In genomic region chr12:64860446-64860998, GRCh38 we compare ENCODE assay signal across 23 cellular contexts. TPM values are rescaled to one million over a fixed set of nuclear protein-coding genes. Genes with fewer than 3 reads are reported as not detected.
A peak's percentile ranks its signal among the peaks of the same experiment; 100 is the strongest.
DNase-seq lines count a peak whose midpoint lies in the region; ATAC-seq and TF ChIP-seq lines count a peak whose summit lies in the region.
"Had no signal": no experiment of that assay in that cellular context is flagged by ENCODE, and none has a peak within 500 bp of the region (broad histone marks: within the 10 kb centered on the region; RNA-seq: fewer than 3 reads in every experiment).

No MANE protein-coding gene starts in this region.

- no peak for TF ChIP-seq RAD21 in neural cell (conservative IDR thresholded peaks at IDR 0.05)

- H3K9ac ChIP-seq in KMS-11 (no peak overlapping the region), neural cell (ENCODE audit: low read length) (no peak overlapping the region)
- H3K9ac ChIP-seq: BLaER1 treated with 17β-estradiol and CSF1 and Interleukin-3, amounts not matched to agents 10 nM and 100 nM had no signal

- no peak overlapping the region for H3K4me3 ChIP-seq in KMS-11 (IDR thresholded peaks at IDR 0.05; ENCODE audit: insufficient read depth, low read depth, low read length)
- H3K4me3 ChIP-seq in neural cell (ENCODE audit: low read length), result no peak overlapping the region
- H3K4me3 ChIP-seq: A549; BLaER1 treated with 17β-estradiol and CSF1 and Interleukin-3, amounts not matched to agents 10 nM and 100 nM; GM23338 had no signal

- H3K79me2 ChIP-seq in KMS-11 (ENCODE audit: insufficient read depth, low read depth) (no peaks in the 10 kb centered on the region), neural cell (replicated peaks; ENCODE audit: insufficient read depth, low read length) (no peaks in the 10 kb centered on the region)

- no peaks in the 10 kb centered on the region for H3K9me2 ChIP-seq in neural cell (ENCODE audit: insufficient read depth, low read length)

- H3K27ac ChIP-seq in KMS-11 (peak overlapping the region; percentile 9; the same call in 1 of the 2 replicates), neural cell (ENCODE audit: low read length) (no peak overlapping the region)
- H3K27ac ChIP-seq: A549; BLaER1 treated with 17β-estradiol and CSF1 and Interleukin-3, amounts not matched to agents 10 nM and 100 nM had no signal

- no peak for ATAC-seq in activated T-cell treated with anti-CD3 and anti-CD28 coated beads, Interleukin-2, amount 50 U/mL, for 72 hours (replicated peaks in 1 of 2)
- peak; percentile 88 for ATAC-seq in activated naive CD8-positive, alpha-beta T cell treated with anti-CD3 and anti-CD28 coated beads, Interleukin-2, amount 50 U/mL, for 24 hours
- ATAC-seq: A549, GM23338, HCT116 had no signal

- TF ChIP-seq CTCF in KMS-11 (conservative IDR thresholded peaks at IDR 0.05; ENCODE audit: low read depth, low read length) (no peak), neural cell (IDR thresholded peaks at IDR 0.05; ENCODE audit: poor library complexity, severe bottlenecking) (no peak)

- H3K4me1 Mint-ChIP-seq in activated T-cell treated with anti-CD3 and anti-CD28 coated beads, Interleukin-2, amount 50 U/mL, for 24 hours (ENCODE audit: low read depth), result peaks cover 8% of the 10 kb centered on the region
- H3K4me1 Mint-ChIP-seq in activated T-cell treated with anti-CD3 and anti-CD28 coated beads, Interleukin-2, amount 50 U/mL, for 72 hours (ENCODE audit: low read depth), result no peaks in the 10 kb centered on the region
- H3K4me1 Mint-ChIP-seq in activated naive CD8-positive, alpha-beta T cell treated with anti-CD3 and anti-CD28 coated beads, Interleukin-2, amount 50 U/mL, for 24 hours, result peaks cover 14% of the 10 kb centered on the region
- peaks cover 2% of the 10 kb centered on the region for H3K4me1 Mint-ChIP-seq in activated T-helper 2 cell treated with anti-CD3 and anti-CD28 coated beads, Interferon-gamma antibody, Interleukin-2, Interleukin-4, amounts not matched to agents 10 μg/mL and 5 μg/mL and 100 μg/mL, durations not matched to agents 14 hours and 24 hours and 36 hours (ENCODE audit: low read depth)
- H3K4me1 Mint-ChIP-seq: CD14-positive monocyte; CD8-positive, alpha-beta memory T cell had no signal

- DNase-seq in activated T-cell treated with anti-CD3 and anti-CD28 coated beads, Interleukin-2, amount 50 U/mL, for 24 hours, result no peak
- DNase-seq in activated T-cell treated with anti-CD3 and anti-CD28 coated beads, Interleukin-2, amount 50 U/mL, for 72 hours, result no peak
- no peak for DNase-seq in activated naive CD8-positive, alpha-beta T cell treated with anti-CD3 and anti-CD28 coated beads, Interleukin-2, amount 50 U/mL, for 24 hours
- no peak for DNase-seq in OCI-M1 (lab: John Stamatoyannopoulos, UW)
- DNase-seq in activated T-helper 2 cell treated with anti-CD3 and anti-CD28 coated beads, Interferon-gamma antibody, Interleukin-2, Interleukin-4, amounts not matched to agents 10 μg/mL and 5 μg/mL and 100 μg/mL, durations not matched to agents 14 hours and 24 hours and 36 hours (ENCODE audit: low spot score), result no peak
- DNase-seq: 8988T; ACHN; AML-193; BE2C; CD4-positive, alpha-beta T cell; CD8-positive, alpha-beta memory T cell; DMS 273 treated with DMSO at 0.1 percent for 48 hours; DMS79; EL; GDM1; H9 had no signal

- H3K4me2 ChIP-seq in KMS-11 (peak overlapping the region; percentile 10; the same call in 1 of the 2 replicates), neural cell (ENCODE audit: low read length) (no peak overlapping the region)
- H3K4me2 ChIP-seq: A549; BLaER1 treated with 17β-estradiol and CSF1 and Interleukin-3, amounts not matched to agents 10 nM and 100 nM; GM23338 had no signal

- H2AFZ ChIP-seq in KMS-11 (ENCODE audit: low read depth) (no peak overlapping the region), neural cell (ENCODE audit: low read depth, low read length) (no peak overlapping the region)
- H2AFZ ChIP-seq: GM23338 had no signal

- H3K27me3 Mint-ChIP-seq in activated T-cell treated with anti-CD3 and anti-CD28 coated beads, Interleukin-2, amount 50 U/mL, for 24 hours, result peaks cover 29% of the 10 kb centered on the region
- peaks cover 19% of the 10 kb centered on the region for H3K27me3 Mint-ChIP-seq in activated T-cell treated with anti-CD3 and anti-CD28 coated beads, Interleukin-2, amount 50 U/mL, for 72 hours (ENCODE audit: low read depth)
- peaks cover 11% of the 10 kb centered on the region for H3K27me3 Mint-ChIP-seq in activated naive CD8-positive, alpha-beta T cell treated with anti-CD3 and anti-CD28 coated beads, Interleukin-2, amount 50 U/mL, for 24 hours
- H3K27me3 Mint-ChIP-seq in activated T-helper 2 cell treated with anti-CD3 and anti-CD28 coated beads, Interferon-gamma antibody, Interleukin-2, Interleukin-4, amounts not matched to agents 10 μg/mL and 5 μg/mL and 100 μg/mL, durations not matched to agents 14 hours and 24 hours and 36 hours (ENCODE audit: low read depth), result peaks cover 11% of the 10 kb centered on the region

- H3K4me1 ChIP-seq in KMS-11 (ENCODE audit: low read depth, poor library complexity, severe bottlenecking), result peaks cover 29% of the 10 kb centered on the region
- H3K4me1 ChIP-seq: A549; BE2C; BLaER1 treated with 17β-estradiol and CSF1 and Interleukin-3, amounts not matched to agents 10 nM and 100 nM had no signal

- no peaks in the 10 kb centered on the region for H3K9me3 Mint-ChIP-seq in activated T-cell treated with anti-CD3 and anti-CD28 coated beads, Interleukin-2, amount 50 U/mL, for 24 hours
- no peaks in the 10 kb centered on the region for H3K9me3 Mint-ChIP-seq in activated T-cell treated with anti-CD3 and anti-CD28 coated beads, Interleukin-2, amount 50 U/mL, for 72 hours
- no peaks in the 10 kb centered on the region for H3K9me3 Mint-ChIP-seq in activated naive CD8-positive, alpha-beta T cell treated with anti-CD3 and anti-CD28 coated beads, Interleukin-2, amount 50 U/mL, for 24 hours
- no peaks in the 10 kb centered on the region for H3K9me3 Mint-ChIP-seq in activated T-helper 2 cell treated with anti-CD3 and anti-CD28 coated beads, Interferon-gamma antibody, Interleukin-2, Interleukin-4, amounts not matched to agents 10 μg/mL and 5 μg/mL and 100 μg/mL, durations not matched to agents 14 hours and 24 hours and 36 hours
- H3K9me3 Mint-ChIP-seq: CD4-positive, alpha-beta T cell; CD8-positive, alpha-beta memory T cell; GM23338; H9 had no signal

- H4K20me1 ChIP-seq in KMS-11 (ENCODE audit: insufficient read depth), result no peaks in the 10 kb centered on the region
- no peaks in the 10 kb centered on the region for H4K20me1 ChIP-seq in neural cell (ENCODE audit: insufficient read depth)
- H4K20me1 ChIP-seq: BLaER1 treated with 17β-estradiol and CSF1 and Interleukin-3, amounts not matched to agents 10 nM and 100 nM had no signal

- intact Hi-C loops in activated T-helper 2 cell treated with anti-CD3 and anti-CD28 coated beads, Interferon-gamma antibody, Interleukin-2, Interleukin-4, amounts not matched to agents 10 μg/mL and 5 μg/mL and 100 μg/mL, durations not matched to agents 14 hours and 24 hours and 36 hours (cut with micrococcal nuclease), result no loop called here

- peak overlapping the region; percentile 67 for H3K27ac Mint-ChIP-seq in activated T-cell treated with anti-CD3 and anti-CD28 coated beads, Interleukin-2, amount 50 U/mL, for 24 hours
- H3K27ac Mint-ChIP-seq in activated T-cell treated with anti-CD3 and anti-CD28 coated beads, Interleukin-2, amount 50 U/mL, for 72 hours, result no peak overlapping the region
- peak overlapping the region; percentile 33 for H3K27ac Mint-ChIP-seq in activated naive CD8-positive, alpha-beta T cell treated with anti-CD3 and anti-CD28 coated beads, Interleukin-2, amount 50 U/mL, for 24 hours
- no peak overlapping the region for H3K27ac Mint-ChIP-seq in activated T-helper 2 cell treated with anti-CD3 and anti-CD28 coated beads, Interferon-gamma antibody, Interleukin-2, Interleukin-4, amounts not matched to agents 10 μg/mL and 5 μg/mL and 100 μg/mL, durations not matched to agents 14 hours and 24 hours and 36 hours
- H3K27ac Mint-ChIP-seq: CD14-positive monocyte; CD4-positive, alpha-beta T cell; CD8-positive, alpha-beta memory T cell; GM23338; H9 had no signal

- H3K27me3 ChIP-seq in KMS-11 (ENCODE audit: insufficient read depth, low read depth) (no peaks in the 10 kb centered on the region), neural cell (ENCODE audit: insufficient read depth, low read depth, low read length) (no peaks in the 10 kb centered on the region)
- H3K27me3 ChIP-seq: BLaER1 treated with 17β-estradiol and CSF1 and Interleukin-3, amounts not matched to agents 10 nM and 100 nM had no signal

- no peak for TF ChIP-seq EP300 in neural cell (conservative IDR thresholded peaks at IDR 0.05; ENCODE audit: poor library complexity, severe bottlenecking)

- no peaks in the 10 kb centered on the region for H3F3A ChIP-seq in neural cell (ENCODE audit: insufficient read depth, low read length, poor library complexity, severe bottlenecking)

- H3K36me3 ChIP-seq in KMS-11 (ENCODE audit: insufficient read depth) (no peaks in the 10 kb centered on the region), neural cell (ENCODE audit: insufficient read depth, low read length) (no peaks in the 10 kb centered on the region)
- H3K36me3 ChIP-seq: BE2C; BLaER1 treated with 17β-estradiol and CSF1 and Interleukin-3, amounts not matched to agents 10 nM and 100 nM had no signal

- no peaks in the 10 kb centered on the region for H3K9me3 ChIP-seq in neural cell (ENCODE audit: low read length)
- H3K9me3 ChIP-seq: A549; BE2C; BLaER1 treated with 17β-estradiol and CSF1 and Interleukin-3, amounts not matched to agents 10 nM and 100 nM had no signal

- no peaks in the 10 kb centered on the region for H3K36me3 Mint-ChIP-seq in activated T-cell treated with anti-CD3 and anti-CD28 coated beads, Interleukin-2, amount 50 U/mL, for 24 hours (ENCODE audit: low read depth)
- H3K36me3 Mint-ChIP-seq in activated T-cell treated with anti-CD3 and anti-CD28 coated beads, Interleukin-2, amount 50 U/mL, for 72 hours (ENCODE audit: insufficient read depth in 2 of 2), result no peaks in the 10 kb centered on the region
- no peaks in the 10 kb centered on the region for H3K36me3 Mint-ChIP-seq in activated naive CD8-positive, alpha-beta T cell treated with anti-CD3 and anti-CD28 coated beads, Interleukin-2, amount 50 U/mL, for 24 hours (ENCODE audit: low read depth)
- H3K36me3 Mint-ChIP-seq in activated T-helper 2 cell treated with anti-CD3 and anti-CD28 coated beads, Interferon-gamma antibody, Interleukin-2, Interleukin-4, amounts not matched to agents 10 μg/mL and 5 μg/mL and 100 μg/mL, durations not matched to agents 14 hours and 24 hours and 36 hours (ENCODE audit: low read depth), result no peaks in the 10 kb centered on the region
- H3K36me3 Mint-ChIP-seq: CD14-positive monocyte had no signal

- no peak overlapping the region for H3K4me3 Mint-ChIP-seq in activated T-cell treated with anti-CD3 and anti-CD28 coated beads, Interleukin-2, amount 50 U/mL, for 24 hours
- no peak overlapping the region for H3K4me3 Mint-ChIP-seq in activated T-cell treated with anti-CD3 and anti-CD28 coated beads, Interleukin-2, amount 50 U/mL, for 72 hours
- no peak overlapping the region for H3K4me3 Mint-ChIP-seq in activated naive CD8-positive, alpha-beta T cell treated with anti-CD3 and anti-CD28 coated beads, Interleukin-2, amount 50 U/mL, for 24 hours
- H3K4me3 Mint-ChIP-seq in activated T-helper 2 cell treated with anti-CD3 and anti-CD28 coated beads, Interferon-gamma antibody, Interleukin-2, Interleukin-4, amounts not matched to agents 10 μg/mL and 5 μg/mL and 100 μg/mL, durations not matched to agents 14 hours and 24 hours and 36 hours (ENCODE audit: low read depth), result no peak overlapping the region
- H3K4me3 Mint-ChIP-seq: CD14-positive monocyte; CD4-positive, alpha-beta T cell; CD8-positive, alpha-beta memory T cell; GM23338; H9 had no signal

RNA-seq across cellular contexts. Expression of gene TBC1D30, which starts 36.1 kb away (rescaled TPM):
- total RNA-seq in activated T-cell treated with anti-CD3 and anti-CD28 coated beads, Interleukin-2, amount 50 U/mL, for 72 hours, result under 1 TPM; 0.14 to 0.94 TPM
- 16.5 and 17.6 TPM in 2 replicates for polyA plus RNA-seq in neural cell
- polyA minus RNA-seq in neural cell, result 67.3 and 69.1 TPM in 2 replicates
- total RNA-seq in activated T-helper 2 cell treated with anti-CD3 and anti-CD28 coated beads, Interferon-gamma antibody, Interleukin-2, Interleukin-4, amounts not matched to agents 10 μg/mL and 5 μg/mL and 100 μg/mL, durations not matched to agents 14 hours and 24 hours and 36 hours, result 0.84 and 0.90 TPM in 2 replicates
- polyA plus RNA-seq: CD8-positive, alpha-beta memory T cell had no signal

Comparison
In these comparisons a context has a peak if more than half of its experiments do, and no peak if none do; other contexts are left out.
1. H3K27ac Mint-ChIP-seq: peak in activated T-cell treated with anti-CD3 and anti-CD28 coated beads, Interleukin-2, amount 50 U/mL, for 24 hours (single experiment) and activated naive CD8-positive, alpha-beta T cell treated with anti-CD3 and anti-CD28 coated beads, Interleukin-2, amount 50 U/mL, for 24 hours (single experiment); none in activated T-cell treated with anti-CD3 and anti-CD28 coated beads, Interleukin-2, amount 50 U/mL, for 72 hours (single experiment) and activated T-helper 2 cell treated with anti-CD3 and anti-CD28 coated beads, Interferon-gamma antibody, Interleukin-2, Interleukin-4, amounts not matched to agents 10 μg/mL and 5 μg/mL and 100 μg/mL, durations not matched to agents 14 hours and 24 hours and 36 hours (single experiment).